In the genomic region with DNA sequence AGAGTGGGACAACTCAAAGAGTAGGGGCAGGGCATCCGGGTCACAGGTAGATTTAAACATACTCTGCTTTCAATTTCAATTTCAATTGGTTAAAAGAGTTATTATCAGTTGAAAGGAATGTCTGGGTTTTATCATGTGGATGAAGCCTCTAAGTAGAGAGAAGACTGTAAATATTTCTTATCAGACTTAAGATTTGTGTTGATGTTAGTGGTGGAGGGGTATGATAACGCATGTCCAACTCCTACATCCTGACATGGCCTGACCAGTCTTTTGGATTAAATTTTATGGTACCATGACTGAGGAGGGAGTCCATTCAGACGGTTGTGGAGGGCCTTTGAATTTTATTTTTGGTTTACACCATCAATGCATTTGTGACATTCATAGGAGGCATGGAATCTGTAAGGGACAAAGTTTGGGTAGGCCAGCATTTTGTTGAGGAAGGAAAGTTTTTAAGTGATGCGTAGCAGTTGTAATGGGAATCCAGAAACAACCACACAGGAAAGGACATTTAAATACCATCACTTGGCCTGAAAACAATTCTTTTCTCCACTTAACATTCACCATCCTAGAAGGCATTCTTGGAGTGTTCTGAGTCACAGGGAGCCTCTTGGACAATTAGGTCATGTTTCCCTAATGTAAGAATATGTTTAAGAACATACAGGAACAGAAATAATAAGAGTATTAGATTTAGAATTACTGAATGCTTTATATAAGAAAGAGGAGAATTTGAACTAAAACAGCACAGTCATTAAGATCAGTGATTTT, we compare ENCODE assay signal across 15 cellular contexts.
DNase-seq lines count a peak whose midpoint lies in the region; ATAC-seq lines count a peak whose summit lies in the region.
"Had no signal": no experiment of that assay in that cellular context is flagged by ENCODE, and none has a peak within 500 bp of the region (broad histone marks: within the 10 kb centered on the region; RNA-seq: fewer than 3 reads in every experiment).

No MANE protein-coding gene starts in this region.

- ATAC-seq in HG02885 (IDR thresholded peaks at IDR 0.05; ENCODE audit: poor library complexity, unreplicated experiment): no peak
- ATAC-seq in HG02588 (IDR thresholded peaks at IDR 0.05; ENCODE audit: unreplicated experiment): no peak
- ATAC-seq: activated T-helper 17 cell treated with anti-CD3 and anti-CD28 coated beads, Interleukin-2, amount 50 U/mL, for 72 hours had no signal

- DNase-seq in EH (ENCODE audit: low read depth) (peak; percentile 94), SJSA1 (ENCODE audit: low read depth in 1 of 2, low spot score in 2 of 2) (peak in 1 of 2 experiments; percentile 62), fibroblast of peridontal ligament (ENCODE audit: extremely low read depth) (peak; percentile 74), pulmonary artery endothelial cell (ENCODE audit: low read depth, low spot score) (peak; percentile 44), NCI-H774 (lab: John Stamatoyannopoulos, UW) (no peak), NCI-H526 (lab: John Stamatoyannopoulos, UW) (no peak)
- DNase-seq: activated CD4-positive, alpha-beta T cell treated with anti-CD3 and anti-CD28 coated beads, Interleukin-2, amount 10 ng/mL, durations not matched to agents 24 days and 14 days; CD4-positive, alpha-beta memory T cell; erythroblast; NCI-H2171 treated with DMSO at 0.1 percent for 48 hours; stomach had no signal

- H3K27ac ChIP-seq in SJSA1: peak overlapping the region; percentile 73
- H3K27ac ChIP-seq: HL-60, stomach had no signal

- H3K4me1 ChIP-seq in SJSA1 (replicated peaks): peaks cover 43% of the 10 kb centered on the region
- H3K4me1 ChIP-seq: stomach had no signal

- H3K36me3 ChIP-seq in SJSA1: no peaks in the 10 kb centered on the region
- H3K36me3 ChIP-seq: stomach had no signal

- H3K27me3 ChIP-seq in SJSA1 (replicated peaks): no peaks in the 10 kb centered on the region
- H3K27me3 ChIP-seq: stomach had no signal

- no peaks in the 10 kb centered on the region for H3K9me3 ChIP-seq in SJSA1 (replicated peaks)

- H3K4me3 ChIP-seq in SJSA1: no peak overlapping the region
- H3K4me3 ChIP-seq: stomach had no signal

Comparison
In these comparisons a context has a peak if more than half of its experiments do, and no peak if none do; other contexts are left out.
1. DNase-seq: peak in EH (single experiment), fibroblast of peridontal ligament (single experiment) and pulmonary artery endothelial cell (single experiment); none in NCI-H774 (single experiment) and NCI-H526 (0 of 2).